Comparison of ENCODE assay signal across 19 cellular contexts in the genomic region with DNA sequence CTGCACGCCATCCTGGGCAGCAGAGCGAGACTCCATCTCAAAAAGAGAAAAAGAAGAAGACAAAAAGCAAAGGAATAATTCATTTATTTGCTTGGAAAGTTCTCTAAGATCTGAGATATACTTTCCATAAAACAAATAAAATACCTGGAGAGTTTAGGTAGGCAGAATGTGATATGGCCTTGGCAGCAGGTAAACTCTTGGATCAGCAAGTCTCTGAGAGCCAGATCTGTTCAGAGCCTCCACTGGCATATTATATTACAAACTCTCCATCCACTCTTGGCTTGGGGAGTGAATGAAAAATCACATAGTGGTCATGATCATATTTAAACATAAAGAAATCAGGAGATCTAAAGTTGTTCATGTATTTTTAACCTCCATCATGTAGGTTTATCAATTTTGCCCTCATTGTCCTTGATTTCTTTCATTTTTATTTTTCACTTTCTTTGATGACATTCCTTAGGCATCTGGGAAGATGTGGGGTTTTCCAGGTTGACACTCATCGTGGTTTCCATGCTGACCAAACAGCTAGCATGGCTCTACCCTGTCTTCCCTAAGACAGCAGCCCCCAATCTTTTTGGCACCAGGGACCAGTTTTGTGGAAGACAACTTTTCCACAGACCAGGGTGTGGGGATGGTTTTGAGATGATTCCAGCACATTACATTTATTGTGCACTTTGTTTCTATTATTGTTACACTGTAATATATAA. TPM values are rescaled to one million over a fixed set of nuclear protein-coding genes. Genes with fewer than 3 reads are reported as not detected.
DNase-seq lines count a peak whose midpoint lies in the region; ATAC-seq and TF ChIP-seq lines count a peak whose summit lies in the region.
"Had no signal": no experiment of that assay in that cellular context is flagged by ENCODE, and none has a peak within 500 bp of the region (broad histone marks: within the 10 kb centered on the region; RNA-seq: fewer than 3 reads in every experiment).

No MANE protein-coding gene starts in this region.

- H3K9me3 ChIP-seq in gastrocnemius medialis (no peaks in the 10 kb centered on the region), sigmoid colon (peaks cover 0 to 4% (median 0%) of the 10 kb centered on the region in 4 donors)

- no peak overlapping the region for H3K4me3 ChIP-seq in gastrocnemius medialis
- H3K4me3 ChIP-seq in sigmoid colon = no peak overlapping the region
- H3K4me3 ChIP-seq: GM12878, GM23248 had no signal

- TF ChIP-seq CTCF in gastrocnemius medialis (IDR thresholded peaks at IDR 0.05 in 4 of 5, conservative IDR thresholded peaks at IDR 0.05 in 1 of 5) (no peak), sigmoid colon (IDR thresholded peaks at IDR 0.05) (no peak)

- ATAC-seq in natural killer cell treated with Interleukin-12 subunit alpha and Interleukin-12 subunit beta and Interleukin-15 and Interleukin-18, amount 100 ng/mL, for 72 hours = no peak
- ATAC-seq in gastrocnemius medialis = no peak
- ATAC-seq: CD8-positive, alpha-beta T cell; GM12878 had no signal

- TF ChIP-seq POLR2A in gastrocnemius medialis (IDR thresholded peaks at IDR 0.05) (no peak), sigmoid colon (IDR thresholded peaks at IDR 0.05) (no peak)

- peaks cover 6% of the 10 kb centered on the region for H3K36me3 Mint-ChIP-seq in natural killer cell treated with Interleukin-12 subunit alpha and Interleukin-12 subunit beta and Interleukin-15 and Interleukin-18, amount 100 ng/mL, for 72 hours
- H3K36me3 Mint-ChIP-seq: CD4-positive, CD25-positive, alpha-beta regulatory T cell had no signal

- no peak overlapping the region for H3K4me3 Mint-ChIP-seq in natural killer cell treated with Interleukin-12 subunit alpha and Interleukin-12 subunit beta and Interleukin-15 and Interleukin-18, amount 100 ng/mL, for 72 hours
- H3K4me3 Mint-ChIP-seq: CD4-positive, CD25-positive, alpha-beta regulatory T cell; CD8-positive, alpha-beta T cell had no signal

- peaks cover 11% of the 10 kb centered on the region in 2 donors for H3K4me1 Mint-ChIP-seq in natural killer cell treated with Interleukin-12 subunit alpha and Interleukin-12 subunit beta and Interleukin-15 and Interleukin-18, amount 100 ng/mL, for 72 hours (ENCODE audit: low read depth in 2 of 2)

- intact Hi-C loops in gastrocnemius medialis (cut with DNase I; ENCODE audit: low total_unique reads) = loop anchor here (1.0 to 10.0 kb wide), 2 partner anchors 8 to 1393 kb away; no protein-coding TSS in a partner anchor
- intact Hi-C loops in sigmoid colon (cut with DNase I) = no loop called here

- H3K9me3 Mint-ChIP-seq in natural killer cell treated with Interleukin-12 subunit alpha and Interleukin-12 subunit beta and Interleukin-15 and Interleukin-18, amount 100 ng/mL, for 72 hours = peaks cover 2% of the 10 kb centered on the region

- no peaks in the 10 kb centered on the region for H3K27me3 Mint-ChIP-seq in natural killer cell treated with Interleukin-12 subunit alpha and Interleukin-12 subunit beta and Interleukin-15 and Interleukin-18, amount 100 ng/mL, for 72 hours

- DNase-seq in NCI-H226 (peak; percentile 34), kidney tubule cell (ENCODE audit: low spot score) (peak; percentile 52), gastrocnemius medialis (no peak), NCI-H1694 (lab: John Stamatoyannopoulos, UW) (no peak), NOMO-1 treated with DMSO at 0.1 percent for 48 hours (lab: John Stamatoyannopoulos, UW; ENCODE audit: unreplicated experiment) (no peak), sigmoid colon (no peak), G401 (ENCODE audit: low spot score) (no peak)
- no peak for DNase-seq in natural killer cell treated with Interleukin-12 subunit alpha and Interleukin-12 subunit beta and Interleukin-15 and Interleukin-18, amount 100 ng/mL, for 72 hours (ENCODE audit: low spot score)
- DNase-seq: Caco-2; CD4-positive, CD25-positive, alpha-beta regulatory T cell; CD8-positive, alpha-beta T cell; DMS153; DND-41; GDM1; GM23248; H7; HCEC 1CT had no signal

- H3K4me1 ChIP-seq in gastrocnemius medialis = peaks cover 61 to 80% of the 10 kb centered on the region in 2 donors
- peaks cover 2 to 20% (median 8%) of the 10 kb centered on the region in 4 donors for H3K4me1 ChIP-seq in sigmoid colon
- H3K4me1 ChIP-seq: Caco-2 had no signal

- H3K27ac ChIP-seq in gastrocnemius medialis (peak overlapping the region; percentile 88 to 96 (median 94)), sigmoid colon (no peak overlapping the region)
- H3K27ac ChIP-seq: C4-2B, GM23248 had no signal

- in situ Hi-C loops in gastrocnemius medialis (cut with MboI; ENCODE audit: low sequenced_read_pairs in 4 of 4) = no loop called here
- in situ Hi-C loops in G401 (cut with HindIII; ENCODE audit: low sequenced_read_pairs) = no loop called here

- H3K27me3 ChIP-seq in gastrocnemius medialis (no peaks in the 10 kb centered on the region), sigmoid colon (no peaks in the 10 kb centered on the region)

- WGBS in sigmoid colon, 2 donors = 78 to 90% methylated on average over 3 of the region's 3 CpGs

- H3K27ac Mint-ChIP-seq in natural killer cell treated with Interleukin-12 subunit alpha and Interleukin-12 subunit beta and Interleukin-15 and Interleukin-18, amount 100 ng/mL, for 72 hours = peak overlapping the region; percentile 15 to 49
- H3K27ac Mint-ChIP-seq: CD4-positive, CD25-positive, alpha-beta regulatory T cell; CD8-positive, alpha-beta T cell had no signal

- H3K36me3 ChIP-seq in gastrocnemius medialis (no peaks in the 10 kb centered on the region), sigmoid colon (no peaks in the 10 kb centered on the region)

- TF ChIP-seq EP300 in sigmoid colon (IDR thresholded peaks at IDR 0.05) = no peak

RNA-seq across cellular contexts. Expression of gene LRRFIP1, which starts 10.2 kb away (rescaled TPM):
- 100 to 1,000 TPM; 125 to 203 TPM for total RNA-seq in natural killer cell treated with Interleukin-12 subunit alpha and Interleukin-12 subunit beta and Interleukin-15 and Interleukin-18, amount 100 ng/mL, for 72 hours
- total RNA-seq in gastrocnemius medialis (10 to 100 TPM; 37.9 to 74.1 (median 54.0) TPM), sigmoid colon (100 to 1,000 TPM; 112 to 185 (median 136) TPM)
- 10 to 100 TPM; 42.0 to 73.8 (median 63.3) TPM for polyA plus RNA-seq in sigmoid colon
- 14.3 and 24.6 TPM in 2 replicates for total RNA-seq in G401 (2014; rRNA removed; shearing (Covaris generic))

RNA-seq across cellular contexts. Expression of gene RAB17, which starts 47.0 kb away (rescaled TPM):
- not detected for total RNA-seq in natural killer cell treated with Interleukin-12 subunit alpha and Interleukin-12 subunit beta and Interleukin-15 and Interleukin-18, amount 100 ng/mL, for 72 hours
- total RNA-seq in gastrocnemius medialis (1 to 10 TPM in 1 of 4 donors, under 1 TPM in 1, not detected in 2; 0.42 to 1.3 TPM), sigmoid colon (1 to 10 TPM in 1 of 4 donors, under 1 TPM in 3; 0.33 to 2.8 (median 0.45) TPM)
- 10 to 100 TPM; 34.4 to 48.8 (median 38.4) TPM for polyA plus RNA-seq in sigmoid colon
- not detected in 2 replicates for total RNA-seq in G401 (2014; rRNA removed; shearing (Covaris generic))
- total RNA-seq: CD4-positive, CD25-positive, alpha-beta regulatory T cell; CD8-positive, alpha-beta T cell had no signal
- polyA plus RNA-seq: CD4-positive, CD25-positive, alpha-beta regulatory T cell; GM23248 had no signal

Comparison
In these comparisons a context has a peak if more than half of its experiments do, and no peak if none do; other contexts are left out.
1. DNase-seq: peak in NCI-H226 (single experiment) and kidney tubule cell (single experiment); none in natural killer cell treated with Interleukin-12 subunit alpha and Interleukin-12 subunit beta and Interleukin-15 and Interleukin-18, amount 100 ng/mL, for 72 hours (single experiment), gastrocnemius medialis (0 of 2), NCI-H1694 (single experiment), NOMO-1 treated with DMSO at 0.1 percent for 48 hours (single experiment), sigmoid colon (single experiment) and G401 (single experiment).
2. H3K27ac ChIP-seq: peak in gastrocnemius medialis (4 of 4); none in sigmoid colon (0 of 4).